Comparison of ENCODE assay signal across 9 cellular contexts in genomic region chrX:71067079-71067478, GRCh38. TPM values are rescaled to one million over a fixed set of nuclear protein-coding genes. Genes with fewer than 3 reads are reported as not detected.
A peak's percentile ranks its signal among the peaks of the same experiment; 100 is the strongest.
DNase-seq lines count a peak whose midpoint lies in the region; ATAC-seq and TF ChIP-seq lines count a peak whose summit lies in the region.
"Had no signal": no experiment of that assay in that cellular context is flagged by ENCODE, and none has a peak within 500 bp of the region (broad histone marks: within the 10 kb centered on the region; RNA-seq: fewer than 3 reads in every experiment).

No MANE protein-coding gene starts in this region.

- 0 out of 2 replicates have a peak overlapping the region, but pooled peaks have one; percentile 71 for H2AFZ ChIP-seq in KMS-11 (ENCODE audit: low read depth)

- H3K4me3 Mint-ChIP-seq in naive thymus-derived CD4-positive, alpha-beta T cell = peak overlapping the region; percentile 76 to 98 (median 94)

- peaks cover 0 to 2% (median 0%) of the 10 kb centered on the region in 5 donors for H3K27me3 Mint-ChIP-seq in naive thymus-derived CD4-positive, alpha-beta T cell

- H3K9me3 Mint-ChIP-seq in naive thymus-derived CD4-positive, alpha-beta T cell = peaks cover 0 to 3% (median 0%) of the 10 kb centered on the region in 11 donors

- no peak overlapping the region for H3K27ac ChIP-seq in KMS-11
- peak overlapping the region in 43 of 59 donors; percentile 33 to 91 (median 83) for H3K27ac ChIP-seq in dorsolateral prefrontal cortex
- H3K27ac ChIP-seq in naive thymus-derived CD4-positive, alpha-beta T cell (ENCODE audit: low read depth, low read length) = peak overlapping the region; percentile 86

- intact Hi-C loops in dorsolateral prefrontal cortex (cut with DNase I) = loop anchor here (5.0 to 10.0 kb wide), 2 partner anchors 58 to 60 kb away; no protein-coding TSS in a partner anchor
- intact Hi-C loops in naive thymus-derived CD4-positive, alpha-beta T cell (cut with micrococcal nuclease) = loop anchor here (5.0 to 10.0 kb wide), 3 partner anchors 70 to 1208 kb away; partner anchors contain the start of gene RPS4X (in 1 of the 2)

- no peaks in the 10 kb centered on the region for H4K20me1 ChIP-seq in KMS-11 (ENCODE audit: insufficient read depth)

- CTCF ChIA-PET in AG04449 (lab: Yijun Ruan, JAX) = no interaction called here
- CTCF ChIA-PET in naive thymus-derived CD4-positive, alpha-beta T cell (lab: Charles Lee) = no interaction called here

- no peak for ATAC-seq in naive thymus-derived CD4-positive, alpha-beta T cell
- no peak for ATAC-seq in HG03095 (IDR thresholded peaks at IDR 0.05; ENCODE audit: unreplicated experiment)
- no peak for ATAC-seq in GM18505 (IDR thresholded peaks at IDR 0.05; ENCODE audit: unreplicated experiment)

- H3K27me3 ChIP-seq in KMS-11 (ENCODE audit: insufficient read depth, low read depth) (no peaks in the 10 kb centered on the region), dorsolateral prefrontal cortex (peaks cover 0 to 51% (median 6%) of the 10 kb centered on the region in 45 donors)
- no peaks in the 10 kb centered on the region for H3K27me3 ChIP-seq in naive thymus-derived CD4-positive, alpha-beta T cell (ENCODE audit: control insufficient read depth in 2 of 2, insufficient read depth in 2 of 2, low read length in 2 of 2)

- no peak for TF ChIP-seq POLR2A in GM18505 (IDR thresholded peaks at IDR 0.05; ENCODE audit: borderline replicate concordance, extremely low read depth, insufficient read depth, insufficient read length)

- H3K9me3 ChIP-seq in naive thymus-derived CD4-positive, alpha-beta T cell (ENCODE audit: control insufficient read depth in 2 of 3, low read length in 3 of 3) = no peaks in the 10 kb centered on the region

- H3K4me3 ChIP-seq in AG04449 (ENCODE audit: low read depth, low read length) (peak overlapping the region; percentile 69), KMS-11 (IDR thresholded peaks at IDR 0.05; ENCODE audit: insufficient read depth, low read depth, low read length) (peak overlapping the region; percentile 7), dorsolateral prefrontal cortex (peak overlapping the region; percentile 31 to 77 (median 65))
- H3K4me3 ChIP-seq in naive thymus-derived CD4-positive, alpha-beta T cell (ENCODE audit: low read length) = peak overlapping the region; percentile 65

- POLR2A ChIA-PET in AG04449 (lab: Yijun Ruan, JAX) = interaction anchor here (1.4 kb wide), 1 partner anchor 52 kb away, joined by 5 read pairs; the partner anchor contains the start of gene MED12
- POLR2A ChIA-PET in naive thymus-derived CD4-positive, alpha-beta T cell (lab: Charles Lee) = interaction anchor here (1.0 to 2.4 kb wide), 7 partner anchors 8 to 299 kb away, joined by 3 to 12 read pairs (median 5); partner anchors contain the start of genes NONO and TAF1

- H3K9ac ChIP-seq in KMS-11 = peak overlapping the region; percentile 47; the same call in 1 of the 2 replicates

- peaks cover 20% of the 10 kb centered on the region for H3K79me2 ChIP-seq in KMS-11 (ENCODE audit: insufficient read depth, low read depth)

- TF ChIP-seq CTCF in AG04449 (IDR thresholded peaks at IDR 0.05; ENCODE audit: insufficient read depth, low read length, missing control alignments) = no peak
- no peak for TF ChIP-seq CTCF in KMS-11 (conservative IDR thresholded peaks at IDR 0.05; ENCODE audit: low read depth, low read length)
- no peak for TF ChIP-seq CTCF in dorsolateral prefrontal cortex (IDR thresholded peaks at IDR 0.05 in 54 of 56, conservative IDR thresholded peaks at IDR 0.05 in 2 of 56; ENCODE audit: low read depth in 1 of 56, partially characterized antibody in 56 of 56)

- DNase-seq in AG04449 (ENCODE audit: low read depth, low spot score) (no peak), dorsolateral prefrontal cortex (no peak)
- DNase-seq in naive thymus-derived CD4-positive, alpha-beta T cell = no peak
- no peak for DNase-seq in activated effector memory CD4-positive, alpha-beta T cell treated with Interleukin-2 at 50 U/mL for 16 hours
- no peak for DNase-seq in effector CD8-positive, alpha-beta T cell (lab: John Stamatoyannopoulos, UW)
- DNase-seq: foreskin melanocyte had no signal

- H3K36me3 ChIP-seq in KMS-11 (ENCODE audit: insufficient read depth) = no peaks in the 10 kb centered on the region
- peaks cover 0 to 6% (median 0%) of the 10 kb centered on the region in 3 experiments for H3K36me3 ChIP-seq in naive thymus-derived CD4-positive, alpha-beta T cell (ENCODE audit: control insufficient read depth in 2 of 3, insufficient read depth in 3 of 3, low read length in 3 of 3)

- peaks cover 0 to 13% (median 0%) of the 10 kb centered on the region in 5 donors for H3K36me3 Mint-ChIP-seq in naive thymus-derived CD4-positive, alpha-beta T cell

- H3K4me1 Mint-ChIP-seq in naive thymus-derived CD4-positive, alpha-beta T cell = peaks cover 14 to 28% (median 18%) of the 10 kb centered on the region in 7 donors

- H3K27ac Mint-ChIP-seq in naive thymus-derived CD4-positive, alpha-beta T cell = peak overlapping the region; percentile 78 to 98 (median 95)

- H3K4me2 ChIP-seq in KMS-11 = peak overlapping the region; percentile 94

- H3K4me1 ChIP-seq in KMS-11 (ENCODE audit: low read depth, poor library complexity, severe bottlenecking) = peaks cover 11% of the 10 kb centered on the region
- H3K4me1 ChIP-seq in naive thymus-derived CD4-positive, alpha-beta T cell (ENCODE audit: control insufficient read depth in 2 of 2, insufficient read depth in 2 of 2, low read length in 2 of 2) = peaks cover 0 to 4% of the 10 kb centered on the region in 2 donors

RNA-seq across cellular contexts. Expression of gene SNX12, which starts 1.1 kb away (rescaled TPM):
- total RNA-seq in dorsolateral prefrontal cortex = 10 to 100 TPM; 54.7 to 97.1 (median 74.9) TPM
- total RNA-seq in naive thymus-derived CD4-positive, alpha-beta T cell = 10 to 100 TPM; 19.0 to 41.6 (median 37.3) TPM
- polyA plus RNA-seq in naive thymus-derived CD4-positive, alpha-beta T cell = 1 to 10 TPM; 3.1 to 3.4 TPM

RNA-seq across cellular contexts. Expression of gene FOXO4, which starts 28.6 kb away (rescaled TPM):
- 100 to 1,000 TPM in 15 of 120 experiments, 10 to 100 TPM in 105; 35.9 to 223 (median 67.8) TPM for total RNA-seq in dorsolateral prefrontal cortex
- 10 to 100 TPM; 11.9 to 40.6 (median 30.0) TPM for total RNA-seq in naive thymus-derived CD4-positive, alpha-beta T cell
- polyA plus RNA-seq in naive thymus-derived CD4-positive, alpha-beta T cell = 1 to 10 TPM; 1.2 to 2.3 TPM

RNA-seq across cellular contexts. Expression of gene CXorf65, which starts 39.5 kb away (rescaled TPM):
- total RNA-seq in dorsolateral prefrontal cortex = not detected
- 10 to 100 TPM; 26.5 to 83.4 (median 57.8) TPM for total RNA-seq in naive thymus-derived CD4-positive, alpha-beta T cell
- polyA plus RNA-seq in naive thymus-derived CD4-positive, alpha-beta T cell = 1 to 10 TPM in 1 of 2 donors, under 1 TPM in 1; 0.31 to 4.3 TPM

RNA-seq across cellular contexts. Expression of gene IL2RG, which starts 44.3 kb away (rescaled TPM):
- 1 to 10 TPM in 78 of 120 experiments, under 1 TPM in 29, not detected in 13; 0.40 to 4.4 (median 1.5) TPM for total RNA-seq in dorsolateral prefrontal cortex
- 100 to 1,000 TPM; 228 to 671 (median 329) TPM for total RNA-seq in naive thymus-derived CD4-positive, alpha-beta T cell
- 1,000 to 10,000 TPM in 1 of 2 donors, 100 to 1,000 TPM in 1; 933 to 1,015 TPM for polyA plus RNA-seq in naive thymus-derived CD4-positive, alpha-beta T cell

RNA-seq across cellular contexts. Expression of gene MED12, which starts 51.3 kb away (rescaled TPM):
- 10 to 100 TPM; 29.6 to 65.9 (median 47.2) TPM for total RNA-seq in dorsolateral prefrontal cortex
- 100 to 1,000 TPM in 1 of 5 experiments, 10 to 100 TPM in 4; 71.1 to 104 (median 77.4) TPM for total RNA-seq in naive thymus-derived CD4-positive, alpha-beta T cell
- polyA plus RNA-seq in naive thymus-derived CD4-positive, alpha-beta T cell = 10 to 100 TPM; 12.5 to 22.2 TPM

Comparison
In these comparisons a context has a peak if more than half of its experiments do, and no peak if none do; other contexts are left out.
1. H3K4me3 ChIP-seq: peak in every context shown above with its lines; median percentile 69 in AG04449; 65 in dorsolateral prefrontal cortex; 65 in naive thymus-derived CD4-positive, alpha-beta T cell; 7 in KMS-11.
2. RNA of gene CXorf65, which starts 39.5 kb away (total RNA-seq): 26.5 to 83.4 TPM in naive thymus-derived CD4-positive, alpha-beta T cell; not detected in dorsolateral prefrontal cortex; every median in the first group is over 10 times any median in the second.